Comparison of ENCODE assay signal across 23 cellular contexts in genomic region chr15:73386238-73386637, GRCh38. TPM values are rescaled to one million over a fixed set of nuclear protein-coding genes. Genes with fewer than 3 reads are reported as not detected.
DNase-seq lines count a peak whose midpoint lies in the region; TF ChIP-seq lines count a peak whose summit lies in the region.
"Had no signal": no experiment of that assay in that cellular context is flagged by ENCODE, and none has a peak within 500 bp of the region (broad histone marks: within the 10 kb centered on the region; RNA-seq: fewer than 3 reads in every experiment).

No MANE protein-coding gene starts in this region.

- H4K91ac ChIP-seq in neuronal stem cell (ENCODE audit: low read depth, low read length, poor library complexity), result no peak overlapping the region

- no peaks in the 10 kb centered on the region for H4K20me1 ChIP-seq in BLaER1 treated with 17β-estradiol and CSF1 and Interleukin-3, amounts not matched to agents 10 nM and 100 nM
- H4K20me1 ChIP-seq: BLaER1 had no signal

- DNase-seq in neuronal stem cell (ENCODE audit: low spot score) (no peak), spleen (peak; percentile 23), esophagus squamous epithelium (lab: John Stamatoyannopoulos, UW) (no peak), C1 segment of cervical spinal cord (lab: John Stamatoyannopoulos, UW) (no peak), DMS 273 treated with DMSO at 0.1 percent for 48 hours (lab: John Stamatoyannopoulos, UW) (no peak)
- DNase-seq: 8988T; CD4-positive, CD25-positive, alpha-beta regulatory T cell; CD8-positive, alpha-beta memory T cell; COR-L47; DMS79; GDM1; GOT3; KG1 had no signal

- H3K23ac ChIP-seq in neuronal stem cell (ENCODE audit: low read depth, low read length, poor library complexity), result no peak overlapping the region

- WGBS in neuronal stem cell (ENCODE audit: extremely low coverage in 2 of 2, insufficient read length in 2 of 2, insufficient replicate concordance in 1 of 2), 2 donors, result no CpG with 5 or more reads among the region's 5 CpGs
- WGBS in spleen, 5 donors, result 84 to 87% (median 86%) methylated on average over 5 of the region's 5 CpGs
- WGBS in esophagus squamous epithelium, 2 donors, result 84 to 89% methylated on average over 3 to 5 of the region's 5 CpGs

- H2AFZ ChIP-seq in neuronal stem cell (ENCODE audit: low read length), result no peak overlapping the region

- no peak overlapping the region for H3K9ac ChIP-seq in BLaER1 treated with 17β-estradiol and CSF1 and Interleukin-3, amounts not matched to agents 10 nM and 100 nM
- H3K9ac ChIP-seq in HUES48 (ENCODE audit: low read depth, low read length) (no peak overlapping the region), neuronal stem cell (ENCODE audit: low read depth, low read length, poor library complexity) (peak overlapping the region; percentile 9)
- H3K9ac ChIP-seq: BLaER1 had no signal

- intact Hi-C loops in spleen (cut with DNase I; ENCODE audit: low total_unique reads) (no loop called here), esophagus squamous epithelium (cut with DNase I) (no loop called here)

- no peaks in the 10 kb centered on the region for H3K36me3 ChIP-seq in BLaER1 treated with 17β-estradiol and CSF1 and Interleukin-3, amounts not matched to agents 10 nM and 100 nM
- no peaks in the 10 kb centered on the region for H3K36me3 ChIP-seq in HUES48 (ENCODE audit: control insufficient read depth, insufficient read depth, low read length)
- H3K36me3 ChIP-seq in neuronal stem cell (replicated peaks in 1 of 2; ENCODE audit: control insufficient read depth in 2 of 2, insufficient read depth in 2 of 2, low read length in 2 of 2), result no peaks in the 10 kb centered on the region
- H3K36me3 ChIP-seq in spleen, result no peaks in the 10 kb centered on the region
- no peaks in the 10 kb centered on the region for H3K36me3 ChIP-seq in esophagus squamous epithelium
- H3K36me3 ChIP-seq: BLaER1, HAP-1 had no signal

- no peak overlapping the region for H2BK12ac ChIP-seq in neuronal stem cell (ENCODE audit: low read length)

- no peak overlapping the region for H3K4ac ChIP-seq in neuronal stem cell (ENCODE audit: low read length)

- H3K4me1 ChIP-seq in BLaER1 treated with 17β-estradiol and CSF1 and Interleukin-3, amounts not matched to agents 10 nM and 100 nM, result peaks cover 0 to 79% (median 39%) of the 10 kb centered on the region in 10 experiments; a peak in 15 of 20 replicates
- peaks cover 33% of the 10 kb centered on the region for H3K4me1 ChIP-seq in HUES48 (ENCODE audit: control insufficient read depth, insufficient read depth, low read length)
- H3K4me1 ChIP-seq in neuronal stem cell (ENCODE audit: control insufficient read depth in 2 of 2, insufficient read depth in 1 of 2, low read depth in 1 of 2, low read length in 2 of 2), result no peaks in the 10 kb centered on the region
- H3K4me1 ChIP-seq in spleen, result no peaks in the 10 kb centered on the region
- no peaks in the 10 kb centered on the region for H3K4me1 ChIP-seq in esophagus squamous epithelium
- H3K4me1 ChIP-seq: BLaER1 had no signal

- TF ChIP-seq CTCF in spleen (IDR thresholded peaks at IDR 0.05 in 8 of 11, conservative IDR thresholded peaks at IDR 0.05 in 3 of 11) (no peak), esophagus squamous epithelium (IDR thresholded peaks at IDR 0.05) (no peak)

- H3K79me1 ChIP-seq in neuronal stem cell (ENCODE audit: low read depth, low read length), result peaks cover 2% of the 10 kb centered on the region

- peak overlapping the region in 6 of 11 experiments; percentile 24 to 90 (median 74); a peak in 10 of 22 replicates for H3K4me2 ChIP-seq in BLaER1 treated with 17β-estradiol and CSF1 and Interleukin-3, amounts not matched to agents 10 nM and 100 nM
- no peak overlapping the region for H3K4me2 ChIP-seq in neuronal stem cell (ENCODE audit: insufficient read depth, low read length, poor library complexity, severe bottlenecking)
- H3K4me2 ChIP-seq: BLaER1 had no signal

- H3K9me3 ChIP-seq in BLaER1 treated with 17β-estradiol and CSF1 and Interleukin-3, amounts not matched to agents 10 nM and 100 nM (replicated peaks in 1 of 11), result peaks cover 0 to 18% (median 0%) of the 10 kb centered on the region in 11 experiments; a peak in 10 of 22 replicates
- no peaks in the 10 kb centered on the region for H3K9me3 ChIP-seq in HUES48 (ENCODE audit: control insufficient read depth, insufficient read depth, low read length)
- H3K9me3 ChIP-seq in neuronal stem cell (replicated peaks in 1 of 2; ENCODE audit: control insufficient read depth in 2 of 2, insufficient read depth in 1 of 2, low read depth in 1 of 2, low read length in 2 of 2), result no peaks in the 10 kb centered on the region
- peaks cover 0 to 9% (median under 1%) of the 10 kb centered on the region in 8 donors for H3K9me3 ChIP-seq in spleen
- H3K9me3 ChIP-seq in esophagus squamous epithelium, result no peaks in the 10 kb centered on the region
- H3K9me3 ChIP-seq: BLaER1, HAP-1 had no signal

- no peak overlapping the region for H2BK5ac ChIP-seq in neuronal stem cell (ENCODE audit: low read length)

- no peak overlapping the region for H2BK15ac ChIP-seq in neuronal stem cell (ENCODE audit: low read length)

- no peaks in the 10 kb centered on the region for H3K27me3 ChIP-seq in BLaER1 treated with 17β-estradiol and CSF1 and Interleukin-3, amounts not matched to agents 10 nM and 100 nM
- H3K27me3 ChIP-seq in HUES48 (ENCODE audit: control insufficient read depth, insufficient read depth, low read length), result no peaks in the 10 kb centered on the region
- peaks cover 0 to 35% (median 2%) of the 10 kb centered on the region in 3 experiments for H3K27me3 ChIP-seq in neuronal stem cell (ENCODE audit: control insufficient read depth in 3 of 3, insufficient read depth in 3 of 3, low read depth in 1 of 3, low read length in 3 of 3)
- peaks cover 0 to 76% (median 4%) of the 10 kb centered on the region in 7 donors for H3K27me3 ChIP-seq in spleen (replicated peaks in 1 of 7)
- H3K27me3 ChIP-seq in esophagus squamous epithelium, result peaks cover 0 to 73% (median 0%) of the 10 kb centered on the region in 4 donors

- peak overlapping the region in 3 of 11 experiments; percentile 11 to 46 (median 35); a peak in 4 of 22 replicates for H3K27ac ChIP-seq in BLaER1 treated with 17β-estradiol and CSF1 and Interleukin-3, amounts not matched to agents 10 nM and 100 nM
- H3K27ac ChIP-seq in HUES48 (ENCODE audit: low read depth, low read length), result peak overlapping the region; percentile 87
- no peak overlapping the region for H3K27ac ChIP-seq in neuronal stem cell (replicated peaks; ENCODE audit: low read length)
- H3K27ac ChIP-seq in spleen, result no peak overlapping the region
- H3K27ac ChIP-seq in esophagus squamous epithelium, result no peak overlapping the region
- H3K27ac ChIP-seq: BLaER1, HL-60 had no signal

- no peak overlapping the region for H2AK5ac ChIP-seq in neuronal stem cell (ENCODE audit: low read depth, low read length)

- H3K18ac ChIP-seq in neuronal stem cell (ENCODE audit: low read length), result no peak overlapping the region

- TF ChIP-seq POLR2A in spleen (IDR thresholded peaks at IDR 0.05) (no peak), esophagus squamous epithelium (IDR thresholded peaks at IDR 0.05) (no peak)

- H2BK120ac ChIP-seq in neuronal stem cell (ENCODE audit: low read depth, low read length), result no peak overlapping the region

- H3K4me3 ChIP-seq in BLaER1 treated with 17β-estradiol and CSF1 and Interleukin-3, amounts not matched to agents 10 nM and 100 nM, result no peak overlapping the region
- H3K4me3 ChIP-seq in HUES48 (ENCODE audit: low read depth, low read length), result no peak overlapping the region
- H3K4me3 ChIP-seq in neuronal stem cell (ENCODE audit: low read length in 2 of 2), result no peak overlapping the region
- no peak overlapping the region for H3K4me3 ChIP-seq in spleen
- no peak overlapping the region for H3K4me3 ChIP-seq in esophagus squamous epithelium
- H3K4me3 ChIP-seq: BLaER1, HAP-1 had no signal

- H4K8ac ChIP-seq in neuronal stem cell (ENCODE audit: low read depth, low read length), result no peak overlapping the region

- H3K14ac ChIP-seq in neuronal stem cell (ENCODE audit: low read length), result no peak overlapping the region

RNA-seq across cellular contexts. Expression of gene HCN4, which starts 17.5 kb away (rescaled TPM):
- 1.5 TPM for polyA plus RNA-seq in neuronal stem cell (2013, experiment 1 of 2)
- polyA plus RNA-seq in neuronal stem cell (2013, experiment 2 of 2), result 1.6 TPM
- total RNA-seq in spleen (not detected), esophagus squamous epithelium (not detected)
- not detected for polyA plus RNA-seq in spleen
- total RNA-seq: CD4-positive, CD25-positive, alpha-beta regulatory T cell; Daoy; HepG2; HT1080 had no signal
- polyA plus RNA-seq: AG04450; CD4-positive, CD25-positive, alpha-beta regulatory T cell; CD8-positive, alpha-beta memory T cell; HepG2 had no signal

RNA-seq across cellular contexts. Expression of gene REC114, which starts 56.7 kb away (rescaled TPM):
- not detected for polyA plus RNA-seq in neuronal stem cell (2013, experiment 1 of 2)
- polyA plus RNA-seq in neuronal stem cell (2013, experiment 2 of 2), result not detected
- not detected for total RNA-seq in spleen
- not detected for polyA plus RNA-seq in spleen
- total RNA-seq in esophagus squamous epithelium, result not detected
- total RNA-seq: A673; CD4-positive, CD25-positive, alpha-beta regulatory T cell; CD8-positive, alpha-beta memory T cell; Daoy; HepG2; HT1080 had no signal
- polyA plus RNA-seq: AG04450; CD4-positive, CD25-positive, alpha-beta regulatory T cell; CD8-positive, alpha-beta memory T cell; HepG2 had no signal
